Comparison of ENCODE assay signal across 13 cellular contexts in the genomic region with DNA sequence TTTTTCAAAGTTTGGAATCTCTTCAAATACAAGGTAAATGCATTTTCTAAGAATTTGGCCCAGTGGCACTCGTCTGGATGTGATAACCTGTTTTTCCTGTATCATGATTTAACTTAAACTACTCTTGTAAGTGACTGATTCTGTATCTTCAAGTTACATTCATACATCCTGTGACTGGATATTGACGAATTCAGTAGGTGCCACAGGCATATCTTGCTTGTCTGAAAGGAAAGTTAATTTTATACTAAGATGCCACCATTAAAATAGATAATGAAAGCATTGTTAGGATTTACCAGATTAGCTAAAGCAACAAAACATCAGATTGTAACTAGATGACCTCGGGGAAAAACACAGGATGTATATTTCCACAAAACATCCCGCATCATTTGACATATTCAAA.
A peak's percentile ranks its signal among the peaks of the same experiment; 100 is the strongest.
DNase-seq lines count a peak whose midpoint lies in the region; ATAC-seq and TF ChIP-seq lines count a peak whose summit lies in the region.
"Had no signal": no experiment of that assay in that cellular context is flagged by ENCODE, and none has a peak within 500 bp of the region (broad histone marks: within the 10 kb centered on the region; RNA-seq: fewer than 3 reads in every experiment).

No MANE protein-coding gene starts in this region.

- intact Hi-C loops in heart left ventricle (cut with DNase I): no loop called here

- no peaks in the 10 kb centered on the region for H3K9me3 ChIP-seq in heart left ventricle

- peak; percentile 13 for ATAC-seq in GM18505 (IDR thresholded peaks at IDR 0.05; ENCODE audit: unreplicated experiment)
- ATAC-seq in GM21526 (IDR thresholded peaks at IDR 0.05; ENCODE audit: low FRiP score, unreplicated experiment): peak; percentile 17
- peak; percentile 19 for ATAC-seq in HG03135 (IDR thresholded peaks at IDR 0.05; ENCODE audit: unreplicated experiment)
- no peak for ATAC-seq in heart left ventricle

- WGBS in heart left ventricle, 4 donors: 87 to 95% (median 93%) methylated on average over 4 of the region's 4 CpGs

- no peak for TF ChIP-seq POLR2A in GM18505 (IDR thresholded peaks at IDR 0.05; ENCODE audit: borderline replicate concordance, extremely low read depth, insufficient read depth, insufficient read length)
- TF ChIP-seq POLR2A in heart left ventricle (IDR thresholded peaks at IDR 0.05): no peak

- DNase-seq in foreskin melanocyte (no peak), iPS-NIHi11 (ENCODE audit: low spot score) (no peak), cerebellar nuclear complex (lab: John Stamatoyannopoulos, UW) (no peak), heart left ventricle (no peak)
- DNase-seq: activated CD4-positive, alpha-beta memory T cell treated with anti-CD3 and anti-CD28 coated beads for 36 hours; erythroblast; immature natural killer cell; stimulated activated CD4-positive, alpha-beta T cell treated with anti-CD3 and anti-CD28 coated beads, Interleukin-15, amount 100 ng/mL, for 24 hours had no signal

- H3K4me1 ChIP-seq in heart left ventricle: peaks cover 0 to 28% (median 11%) of the 10 kb centered on the region in 12 donors

- no peak overlapping the region for H3K4me3 ChIP-seq in heart left ventricle

- no peaks in the 10 kb centered on the region for H3K36me3 ChIP-seq in heart left ventricle

- H3K27ac ChIP-seq in cingulate gyrus (ENCODE audit: low read depth, low read length) (peak overlapping the region; percentile 90), heart left ventricle (no peak overlapping the region)
- H3K27ac ChIP-seq: C4-2B had no signal

- no peaks in the 10 kb centered on the region for H3K27me3 ChIP-seq in heart left ventricle

- no peak for TF ChIP-seq CTCF in heart left ventricle (IDR thresholded peaks at IDR 0.05)

Comparison
In these comparisons a context has a peak if more than half of its experiments do, and no peak if none do; other contexts are left out.
1. ATAC-seq: peak in GM18505 (single experiment), GM21526 (single experiment) and HG03135 (single experiment); none in heart left ventricle (0 of 4).